9 cellular contexts compared by ENCODE assay signal in the genomic region with DNA sequence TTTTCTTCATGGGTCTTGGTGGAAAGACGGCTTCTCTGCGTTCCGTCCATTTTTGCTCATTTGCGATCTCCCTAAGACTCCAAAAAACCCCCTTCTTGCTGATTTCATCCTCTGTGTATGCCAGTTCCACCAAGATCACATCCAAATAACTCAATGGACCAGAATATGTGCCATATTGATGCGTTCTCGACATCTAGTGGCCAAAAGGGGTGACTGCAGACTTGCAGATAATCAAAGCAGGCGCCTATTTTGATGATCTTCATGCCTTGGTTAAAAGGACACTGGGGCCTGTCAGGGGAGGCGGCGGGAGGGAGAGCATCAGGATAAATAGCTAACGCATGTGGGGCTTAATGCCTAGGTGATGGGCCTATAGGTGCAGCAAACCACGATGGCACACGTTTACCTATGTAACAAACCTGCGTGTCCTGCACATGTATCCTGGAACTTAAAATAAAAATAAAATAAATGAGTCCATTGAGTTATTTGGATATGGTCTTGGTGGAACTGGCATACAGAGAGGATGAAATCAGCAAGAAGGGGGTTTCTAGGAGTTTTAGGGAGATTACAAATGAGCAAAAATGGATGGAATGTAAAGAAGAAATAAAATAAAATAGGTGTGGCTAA.
DNase-seq lines count a peak whose midpoint lies in the region; ATAC-seq and TF ChIP-seq lines count a peak whose summit lies in the region.
"Had no signal": no experiment of that assay in that cellular context is flagged by ENCODE, and none has a peak within 500 bp of the region (broad histone marks: within the 10 kb centered on the region; RNA-seq: fewer than 3 reads in every experiment).

No MANE protein-coding gene starts in this region.

- H3K9ac ChIP-seq in KMS-11, result no peak overlapping the region

- H3K9me3 ChIP-seq in transverse colon, result no peaks in the 10 kb centered on the region
- H3K9me3 ChIP-seq: neutrophil had no signal

- CTCF ChIA-PET in BJ (lab: Yijun Ruan, JAX), result interaction anchor here (0.6 to 7.7 kb wide), 13 partner anchors 10 to 404 kb away, joined by 3 to 49 read pairs (median 4); no protein-coding TSS in a partner anchor
- CTCF ChIA-PET in RWPE1 (lab: Yijun Ruan, JAX), result interaction anchor here (0.6 kb wide), 1 partner anchor 83 kb away, joined by 3 read pairs; no protein-coding TSS in a partner anchor

- TF ChIP-seq EP300 in transverse colon (IDR thresholded peaks at IDR 0.05; ENCODE audit: low read depth), result no peak

- POLR2A ChIA-PET in BJ (lab: Charles Lee) (no interaction called here), RWPE1 (lab: Yijun Ruan, JAX; ENCODE audit: low non-redundant PET) (no interaction called here)

- no peaks in the 10 kb centered on the region for H3K4me1 ChIP-seq in KMS-11 (ENCODE audit: low read depth, poor library complexity, severe bottlenecking)
- H3K4me1 ChIP-seq in transverse colon, result no peaks in the 10 kb centered on the region

- H3K4me3 ChIP-seq in BJ (ENCODE audit: low read depth, low read length) (no peak overlapping the region), KMS-11 (IDR thresholded peaks at IDR 0.05; ENCODE audit: insufficient read depth, low read depth, low read length) (no peak overlapping the region), transverse colon (no peak overlapping the region)

- 35 to 41% methylated on average over 6 to 13 of the region's 13 CpGs for WGBS in transverse colon (ENCODE audit: low coverage in 1 of 2), 2 donors

- TF ChIP-seq CTCF in BJ (IDR thresholded peaks at IDR 0.05; ENCODE audit: insufficient read depth, low read depth, low read length) (peak; percentile 98), KMS-11 (conservative IDR thresholded peaks at IDR 0.05; ENCODE audit: low read depth, low read length) (peak; percentile 70), RWPE1 (conservative IDR thresholded peaks at IDR 0.05; ENCODE audit: low read depth) (peak; percentile 90), transverse colon (IDR thresholded peaks at IDR 0.05) (peak; percentile 86 to 93 (median 90))

- in situ Hi-C loops in transverse colon (cut with MboI; ENCODE audit: low pct_ligation_motif_present in 1 of 4, low pct_unique_long_range_greater_than_20kb in 1 of 4, low sequenced_read_pairs in 3 of 4), result loop anchor here in 3 of 4 donors (5.0 to 10.0 kb wide), 3 partner anchors 73 to 95 kb away; no protein-coding TSS in a partner anchor

- H3K4me2 ChIP-seq in KMS-11, result no peak overlapping the region

- TF ChIP-seq POLR2A in transverse colon (IDR thresholded peaks at IDR 0.05), result no peak

- H3K79me2 ChIP-seq in KMS-11 (ENCODE audit: insufficient read depth, low read depth), result no peaks in the 10 kb centered on the region

- DNase-seq in BJ (ENCODE audit: low read depth) (no peak), RWPE1 (ENCODE audit: low spot score) (peak; percentile 19), ecto neural progenitor cell (ENCODE audit: low spot score) (peak; percentile 65), lung microvascular endothelial cell (ENCODE audit: low read depth in 2 of 2) (peak; percentile 68 to 79), transverse colon (peak; percentile 41)

- ATAC-seq in GM18502 (IDR thresholded peaks at IDR 0.05; ENCODE audit: poor library complexity, unreplicated experiment) (peak; percentile 72), GM18858 (IDR thresholded peaks at IDR 0.05; ENCODE audit: unreplicated experiment) (no peak)

- no peaks in the 10 kb centered on the region for H4K20me1 ChIP-seq in KMS-11 (ENCODE audit: insufficient read depth)

- H2AFZ ChIP-seq in KMS-11 (ENCODE audit: low read depth), result no peak overlapping the region

- intact Hi-C loops in transverse colon (cut with DNase I; ENCODE audit: low total_unique reads), result loop anchor here (5.0 kb wide), 1 partner anchor 80 kb away; no protein-coding TSS in a partner anchor

- peaks cover 13% of the 10 kb centered on the region for H3K27me3 ChIP-seq in BJ (ENCODE audit: control insufficient read depth, insufficient read depth, low read length)
- H3K27me3 ChIP-seq in KMS-11 (ENCODE audit: insufficient read depth, low read depth), result no peaks in the 10 kb centered on the region
- no peaks in the 10 kb centered on the region for H3K27me3 ChIP-seq in transverse colon
- H3K27me3 ChIP-seq: neutrophil had no signal

- no peak overlapping the region for H3K27ac ChIP-seq in KMS-11
- H3K27ac ChIP-seq in RWPE1, result no peak overlapping the region
- no peak overlapping the region for H3K27ac ChIP-seq in transverse colon
- H3K27ac ChIP-seq: neutrophil had no signal

- H3K36me3 ChIP-seq in BJ (ENCODE audit: control insufficient read depth, insufficient read depth, low read length) (no peaks in the 10 kb centered on the region), KMS-11 (ENCODE audit: insufficient read depth) (no peaks in the 10 kb centered on the region), transverse colon (no peaks in the 10 kb centered on the region)
- H3K36me3 ChIP-seq: neutrophil had no signal
